ENCODE assay signal across 8 cellular contexts in the genomic region with DNA sequence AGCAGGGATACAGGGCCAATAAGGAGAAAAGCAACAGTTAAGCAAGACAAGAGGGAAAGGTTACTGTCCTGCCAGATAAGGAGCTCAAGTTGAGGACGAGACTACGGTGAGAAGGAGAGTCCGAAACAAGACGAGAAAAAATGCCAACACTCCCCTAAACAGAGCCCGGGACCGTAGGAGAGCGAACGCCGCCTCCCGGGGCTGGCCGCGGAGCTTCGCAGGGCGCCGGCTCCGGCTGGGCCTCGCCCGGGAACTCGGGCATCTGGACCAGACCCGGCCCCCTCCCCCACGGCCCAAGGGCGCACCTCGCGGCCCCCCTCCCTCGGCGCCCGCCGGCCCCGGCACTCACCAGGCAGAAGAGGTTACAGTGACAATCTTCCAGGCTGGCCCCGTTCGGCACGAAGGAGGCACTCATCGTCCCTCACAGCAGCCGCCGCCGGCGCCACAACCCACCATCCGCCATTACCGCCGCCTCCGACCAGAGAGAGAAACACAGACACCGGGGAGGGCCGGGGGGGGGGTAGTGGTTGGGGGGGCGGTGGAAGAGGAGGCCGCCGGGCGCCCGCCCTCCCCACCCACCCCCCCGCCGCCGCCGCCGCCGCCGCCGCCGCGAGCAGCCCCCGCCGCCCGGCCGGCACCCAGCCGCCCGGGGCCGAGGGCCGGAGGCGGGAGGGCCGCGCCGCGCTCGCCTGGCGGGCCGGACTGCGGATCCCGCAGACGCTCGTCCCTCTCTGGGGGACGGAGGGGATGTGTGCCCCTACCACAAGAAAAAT. TPM values are rescaled to one million over a fixed set of nuclear protein-coding genes. Genes with fewer than 3 reads are reported as not detected.
DNase-seq lines count a peak whose midpoint lies in the region; ATAC-seq and TF ChIP-seq lines count a peak whose summit lies in the region.

A gene with protein sequence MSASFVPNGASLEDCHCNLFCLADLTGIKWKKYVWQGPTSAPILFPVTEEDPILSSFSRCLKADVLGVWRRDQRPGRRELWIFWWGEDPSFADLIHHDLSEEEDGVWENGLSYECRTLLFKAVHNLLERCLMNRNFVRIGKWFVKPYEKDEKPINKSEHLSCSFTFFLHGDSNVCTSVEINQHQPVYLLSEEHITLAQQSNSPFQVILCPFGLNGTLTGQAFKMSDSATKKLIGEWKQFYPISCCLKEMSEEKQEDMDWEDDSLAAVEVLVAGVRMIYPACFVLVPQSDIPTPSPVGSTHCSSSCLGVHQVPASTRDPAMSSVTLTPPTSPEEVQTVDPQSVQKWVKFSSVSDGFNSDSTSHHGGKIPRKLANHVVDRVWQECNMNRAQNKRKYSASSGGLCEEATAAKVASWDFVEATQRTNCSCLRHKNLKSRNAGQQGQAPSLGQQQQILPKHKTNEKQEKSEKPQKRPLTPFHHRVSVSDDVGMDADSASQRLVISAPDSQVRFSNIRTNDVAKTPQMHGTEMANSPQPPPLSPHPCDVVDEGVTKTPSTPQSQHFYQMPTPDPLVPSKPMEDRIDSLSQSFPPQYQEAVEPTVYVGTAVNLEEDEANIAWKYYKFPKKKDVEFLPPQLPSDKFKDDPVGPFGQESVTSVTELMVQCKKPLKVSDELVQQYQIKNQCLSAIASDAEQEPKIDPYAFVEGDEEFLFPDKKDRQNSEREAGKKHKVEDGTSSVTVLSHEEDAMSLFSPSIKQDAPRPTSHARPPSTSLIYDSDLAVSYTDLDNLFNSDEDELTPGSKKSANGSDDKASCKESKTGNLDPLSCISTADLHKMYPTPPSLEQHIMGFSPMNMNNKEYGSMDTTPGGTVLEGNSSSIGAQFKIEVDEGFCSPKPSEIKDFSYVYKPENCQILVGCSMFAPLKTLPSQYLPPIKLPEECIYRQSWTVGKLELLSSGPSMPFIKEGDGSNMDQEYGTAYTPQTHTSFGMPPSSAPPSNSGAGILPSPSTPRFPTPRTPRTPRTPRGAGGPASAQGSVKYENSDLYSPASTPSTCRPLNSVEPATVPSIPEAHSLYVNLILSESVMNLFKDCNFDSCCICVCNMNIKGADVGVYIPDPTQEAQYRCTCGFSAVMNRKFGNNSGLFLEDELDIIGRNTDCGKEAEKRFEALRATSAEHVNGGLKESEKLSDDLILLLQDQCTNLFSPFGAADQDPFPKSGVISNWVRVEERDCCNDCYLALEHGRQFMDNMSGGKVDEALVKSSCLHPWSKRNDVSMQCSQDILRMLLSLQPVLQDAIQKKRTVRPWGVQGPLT (N-terminal part only) (minus strand): TSS at position 488 of the 773 bp plus-strand sequence. CDS start 73 bp downstream, at position 415.

- peak within 1 kb of the TSS; percentile 93 to 99 for H3K27ac ChIP-seq in coronary artery

- peak within 1 kb of the TSS; percentile 94 for H3K4me3 ChIP-seq in coronary artery

- peak; percentile 46 for DNase-seq in CD1c-positive myeloid dendritic cell (ENCODE audit: extremely low spot score)
- peak; percentile 4 for DNase-seq in NCI-H1105 (lab: John Stamatoyannopoulos, UW)
- DNase-seq in activated CD4-positive, alpha-beta T cell treated with anti-CD3 and anti-CD28 coated beads, Interleukin-2, amount 50 U/mL, for 1 hour: peak; percentile 64
- peak; percentile 85 for DNase-seq in coronary artery (ENCODE audit: low spot score)
- DNase-seq in left lobe of liver (ENCODE audit: low spot score): peak; percentile 76
- DNase-seq in stimulated activated CD4-positive, alpha-beta T cell treated with anti-CD3 and anti-CD28 coated beads, Interleukin-2, amount 100 ng/mL, for 24 hours: peak; percentile 58 to 64

- ATAC-seq in GM21381 (IDR thresholded peaks at IDR 0.05; ENCODE audit: unreplicated experiment) (peak; percentile 30), left lobe of liver (peak; percentile 55), HG03442 (IDR thresholded peaks at IDR 0.05; ENCODE audit: unreplicated experiment) (no peak)

- TF ChIP-seq CTCF in coronary artery (IDR thresholded peaks at IDR 0.05): no peak

RNA-seq across cellular contexts. Expression of the gene that starts here (rescaled TPM):
- total RNA-seq in left lobe of liver: 35.4 TPM

Comparison
In these comparisons a context has a peak if more than half of its experiments do, and no peak if none do; other contexts are left out.
1. DNase-seq: peak in every context shown above with its lines; median percentile 85 in coronary artery; 76 in left lobe of liver; 64 in activated CD4-positive, alpha-beta T cell treated with anti-CD3 and anti-CD28 coated beads, Interleukin-2, amount 50 U/mL, for 1 hour; 61 in stimulated activated CD4-positive, alpha-beta T cell treated with anti-CD3 and anti-CD28 coated beads, Interleukin-2, amount 100 ng/mL, for 24 hours; 46 in CD1c-positive myeloid dendritic cell; 4 in NCI-H1105.